Comparison of ENCODE assay signal across 19 cellular contexts in genomic region chr13:29067306-29067945, GRCh38.
A peak's percentile ranks its signal among the peaks of the same experiment; 100 is the strongest.
DNase-seq lines count a peak whose midpoint lies in the region; ATAC-seq and TF ChIP-seq lines count a peak whose summit lies in the region.
"Had no signal": no experiment of that assay in that cellular context is flagged by ENCODE, and none has a peak within 500 bp of the region (broad histone marks: within the 10 kb centered on the region; RNA-seq: fewer than 3 reads in every experiment).

No MANE protein-coding gene starts in this region.

- H2AFZ ChIP-seq in neuronal stem cell (ENCODE audit: low read length): no peak overlapping the region

- no peak overlapping the region for H3K4me2 ChIP-seq in mesendoderm (ENCODE audit: low read length)
- H3K4me2 ChIP-seq in neuronal stem cell (ENCODE audit: insufficient read depth, low read length, poor library complexity, severe bottlenecking): no peak overlapping the region
- H3K4me2 ChIP-seq: A549, BLaER1 had no signal

- H3K27ac Mint-ChIP-seq in activated T-helper 17 cell treated with anti-CD3 and anti-CD28 coated beads, Interleukin-2, amount 50 U/mL, for 72 hours: no peak overlapping the region
- H3K27ac Mint-ChIP-seq: CD14-positive monocyte; CD8-positive, alpha-beta T cell; H9 had no signal

- TF ChIP-seq POLR2A in upper lobe of left lung (IDR thresholded peaks at IDR 0.05): no peak

- no peak for TF ChIP-seq EP300 in upper lobe of left lung (IDR thresholded peaks at IDR 0.05)

- no peak overlapping the region for H3K23ac ChIP-seq in mesendoderm (ENCODE audit: low read length)
- no peak overlapping the region for H3K23ac ChIP-seq in neuronal stem cell (ENCODE audit: low read depth, low read length, poor library complexity)

- no peak overlapping the region for H2BK120ac ChIP-seq in mesendoderm (ENCODE audit: low read depth, low read length)
- no peak overlapping the region for H2BK120ac ChIP-seq in neuronal stem cell (ENCODE audit: low read depth, low read length)

- no peak overlapping the region for H3K27ac ChIP-seq in right cardiac atrium (ENCODE audit: low read length)
- no peak overlapping the region for H3K27ac ChIP-seq in mesendoderm (ENCODE audit: low read depth, low read length)
- H3K27ac ChIP-seq in upper lobe of left lung: no peak overlapping the region
- H3K27ac ChIP-seq in neuronal stem cell (replicated peaks; ENCODE audit: low read length): no peak overlapping the region
- H3K27ac ChIP-seq: 22Rv1, A549, BLaER1 had no signal

- H3K9ac ChIP-seq in mesendoderm (ENCODE audit: low read length) (no peak overlapping the region), neuronal stem cell (ENCODE audit: low read depth, low read length, poor library complexity) (no peak overlapping the region)
- H3K9ac ChIP-seq: BLaER1 had no signal

- H3K14ac ChIP-seq in neuronal stem cell (ENCODE audit: low read length): no peak overlapping the region

- H3K79me1 ChIP-seq in mesendoderm (ENCODE audit: low read length): no peaks in the 10 kb centered on the region
- no peaks in the 10 kb centered on the region for H3K79me1 ChIP-seq in neuronal stem cell (ENCODE audit: low read depth, low read length)

- in situ Hi-C loops in G401 (cut with HindIII; ENCODE audit: low sequenced_read_pairs): no loop called here

- H3K79me2 ChIP-seq in mesendoderm (ENCODE audit: control insufficient read depth, insufficient read depth, low read length): no peaks in the 10 kb centered on the region

- no peaks in the 10 kb centered on the region for H3K36me3 ChIP-seq in mesendoderm (ENCODE audit: control insufficient read depth, insufficient read depth, low read length)
- H3K36me3 ChIP-seq in upper lobe of left lung: no peaks in the 10 kb centered on the region
- no peaks in the 10 kb centered on the region for H3K36me3 ChIP-seq in neuronal stem cell (replicated peaks in 1 of 2; ENCODE audit: control insufficient read depth in 2 of 2, insufficient read depth in 2 of 2, low read length in 2 of 2)
- H3K36me3 ChIP-seq: BLaER1 had no signal

- peak; percentile 20 for ATAC-seq in Right ventricle myocardium superior (ENCODE audit: poor library complexity)
- ATAC-seq in right cardiac atrium: no peak
- peak; percentile 49 for ATAC-seq in activated T-helper 17 cell treated with anti-CD3 and anti-CD28 coated beads, Interleukin-2, amount 50 U/mL, for 72 hours (replicated peaks)
- no peak for ATAC-seq in upper lobe of left lung (ENCODE audit: low FRiP score in 2 of 2)
- ATAC-seq in GM19452 (IDR thresholded peaks at IDR 0.05; ENCODE audit: unreplicated experiment): no peak
- ATAC-seq: A549; CD8-positive, alpha-beta T cell had no signal

- intact Hi-C loops in Right ventricle myocardium superior (cut with DNase I) (no loop called here), right cardiac atrium (cut with DNase I) (no loop called here)

- TF ChIP-seq CTCF in upper lobe of left lung (IDR thresholded peaks at IDR 0.05): no peak

- H3K4me1 ChIP-seq in right cardiac atrium (ENCODE audit: control insufficient read depth, insufficient read depth, low read length) (peaks cover 1% of the 10 kb centered on the region), mesendoderm (ENCODE audit: control insufficient read depth, low read depth, low read length) (peaks cover 2% of the 10 kb centered on the region), upper lobe of left lung (no peaks in the 10 kb centered on the region), neuronal stem cell (ENCODE audit: control insufficient read depth in 2 of 2, insufficient read depth in 1 of 2, low read depth in 1 of 2, low read length in 2 of 2) (no peaks in the 10 kb centered on the region)
- H3K4me1 ChIP-seq: A549, BLaER1 had no signal

- no peak overlapping the region for H4K5ac ChIP-seq in mesendoderm (ENCODE audit: low read length)

- H4K91ac ChIP-seq in neuronal stem cell (ENCODE audit: low read depth, low read length, poor library complexity): no peak overlapping the region

- no peaks in the 10 kb centered on the region for H3K9me3 ChIP-seq in right cardiac atrium (ENCODE audit: control insufficient read depth, low read length)
- no peaks in the 10 kb centered on the region for H3K9me3 ChIP-seq in upper lobe of left lung
- H3K9me3 ChIP-seq in neuronal stem cell (replicated peaks in 1 of 2; ENCODE audit: control insufficient read depth in 2 of 2, insufficient read depth in 1 of 2, low read depth in 1 of 2, low read length in 2 of 2): no peaks in the 10 kb centered on the region
- H3K9me3 ChIP-seq: A549, BLaER1 had no signal

- H2BK15ac ChIP-seq in mesendoderm (replicated peaks; ENCODE audit: low read depth) (no peak overlapping the region), neuronal stem cell (ENCODE audit: low read length) (no peak overlapping the region)

- no peak overlapping the region for H3K18ac ChIP-seq in mesendoderm (ENCODE audit: low read length)
- no peak overlapping the region for H3K18ac ChIP-seq in neuronal stem cell (ENCODE audit: low read length)

- WGBS in right cardiac atrium: 20% methylated on average over 3 of the region's 3 CpGs
- 100% methylated on average over 2 of the region's 3 CpGs for WGBS in mesendoderm (ENCODE audit: extremely low coverage, insufficient coverage, low lambda C conversion rate)
- 69 to 79% methylated on average over 3 of the region's 3 CpGs for WGBS in upper lobe of left lung, 2 donors
- 100% methylated on average over 1 of the region's 3 CpGs for WGBS in neuronal stem cell (ENCODE audit: extremely low coverage in 2 of 2, insufficient read length in 2 of 2, insufficient replicate concordance in 1 of 2), 2 donors

- no peak overlapping the region for H2BK5ac ChIP-seq in mesendoderm (ENCODE audit: low read length)
- H2BK5ac ChIP-seq in neuronal stem cell (ENCODE audit: low read length): no peak overlapping the region

- no peak overlapping the region for H3K56ac ChIP-seq in mesendoderm (ENCODE audit: low read length)

- no peaks in the 10 kb centered on the region for H3K9me3 Mint-ChIP-seq in activated T-helper 17 cell treated with anti-CD3 and anti-CD28 coated beads, Interleukin-2, amount 50 U/mL, for 72 hours
- H3K9me3 Mint-ChIP-seq: CD14-positive monocyte; CD8-positive, alpha-beta T cell; H9 had no signal

- H3K4me3 ChIP-seq in right cardiac atrium (ENCODE audit: low read length): no peak overlapping the region
- no peak overlapping the region for H3K4me3 ChIP-seq in mesendoderm (ENCODE audit: low read length)
- H3K4me3 ChIP-seq in upper lobe of left lung: no peak overlapping the region
- H3K4me3 ChIP-seq in neuronal stem cell (ENCODE audit: low read length in 2 of 2): no peak overlapping the region
- H3K4me3 ChIP-seq: A549, BLaER1 had no signal

- H4K8ac ChIP-seq in mesendoderm (ENCODE audit: low read depth, low read length) (no peak overlapping the region), neuronal stem cell (ENCODE audit: low read depth, low read length) (no peak overlapping the region)

- DNase-seq in Right ventricle myocardium superior: no peak
- no peak for DNase-seq in right cardiac atrium
- DNase-seq in G401 (ENCODE audit: low spot score): peak; percentile 72
- peak; percentile 10 for DNase-seq in mesendoderm
- DNase-seq in upper lobe of left lung: no peak
- no peak for DNase-seq in neuronal stem cell (ENCODE audit: low spot score)
- DNase-seq: AML-193; Calu3; CD8-positive, alpha-beta T cell; DND-41; EL; GOT3; H9 had no signal

- no peak overlapping the region for H2AK5ac ChIP-seq in mesendoderm (ENCODE audit: low read length)
- no peak overlapping the region for H2AK5ac ChIP-seq in neuronal stem cell (ENCODE audit: low read depth, low read length)

- H3K4ac ChIP-seq in mesendoderm (ENCODE audit: low read depth, low read length) (no peak overlapping the region), neuronal stem cell (ENCODE audit: low read length) (no peak overlapping the region)

- H3K27me3 ChIP-seq in right cardiac atrium (ENCODE audit: control insufficient read depth, insufficient read depth): no peaks in the 10 kb centered on the region
- H3K27me3 ChIP-seq in mesendoderm (ENCODE audit: insufficient read depth, low read length, poor library complexity): no peaks in the 10 kb centered on the region
- no peaks in the 10 kb centered on the region for H3K27me3 ChIP-seq in upper lobe of left lung
- H3K27me3 ChIP-seq in neuronal stem cell (ENCODE audit: control insufficient read depth in 3 of 3, insufficient read depth in 3 of 3, low read depth in 1 of 3, low read length in 3 of 3): no peaks in the 10 kb centered on the region
- H3K27me3 ChIP-seq: BLaER1 had no signal

- H3K27me3 Mint-ChIP-seq in activated T-helper 17 cell treated with anti-CD3 and anti-CD28 coated beads, Interleukin-2, amount 50 U/mL, for 72 hours: no peaks in the 10 kb centered on the region

- no peaks in the 10 kb centered on the region for H3K4me1 Mint-ChIP-seq in activated T-helper 17 cell treated with anti-CD3 and anti-CD28 coated beads, Interleukin-2, amount 50 U/mL, for 72 hours
- H3K4me1 Mint-ChIP-seq: CD14-positive monocyte had no signal

- no peaks in the 10 kb centered on the region for H3K36me3 Mint-ChIP-seq in activated T-helper 17 cell treated with anti-CD3 and anti-CD28 coated beads, Interleukin-2, amount 50 U/mL, for 72 hours (ENCODE audit: low read depth)
- H3K36me3 Mint-ChIP-seq: CD14-positive monocyte; CD8-positive, alpha-beta T cell had no signal

- H2BK12ac ChIP-seq in neuronal stem cell (ENCODE audit: low read length): no peak overlapping the region

- H3K4me3 Mint-ChIP-seq in activated T-helper 17 cell treated with anti-CD3 and anti-CD28 coated beads, Interleukin-2, amount 50 U/mL, for 72 hours: no peak overlapping the region
- H3K4me3 Mint-ChIP-seq: CD14-positive monocyte; CD8-positive, alpha-beta T cell; H9 had no signal

Comparison
In these comparisons a context has a peak if more than half of its experiments do, and no peak if none do; other contexts are left out.
1. ATAC-seq: peak in Right ventricle myocardium superior (single experiment) and activated T-helper 17 cell treated with anti-CD3 and anti-CD28 coated beads, Interleukin-2, amount 50 U/mL, for 72 hours (single experiment); none in right cardiac atrium (0 of 2), upper lobe of left lung (0 of 2) and GM19452 (single experiment).
2. DNase-seq: peak in G401 (single experiment) and mesendoderm (single experiment); none in Right ventricle myocardium superior (single experiment), right cardiac atrium (0 of 3), upper lobe of left lung (0 of 2) and neuronal stem cell (single experiment).